In genomic region chr6:63571382-63571882, GRCh38 we compare ENCODE assay signal across 8 cellular contexts.
A peak's percentile ranks its signal among the peaks of the same experiment; 100 is the strongest.
DNase-seq lines count a peak whose midpoint lies in the region; ATAC-seq and TF ChIP-seq lines count a peak whose summit lies in the region.

No MANE protein-coding gene starts in this region.

- no peak for TF ChIP-seq CTCF in fibroblast of pulmonary artery (IDR thresholded peaks at IDR 0.05; ENCODE audit: low read length, missing control alignments)

- ATAC-seq in HG02588 (IDR thresholded peaks at IDR 0.05; ENCODE audit: unreplicated experiment), result no peak

- peak; percentile 69 for DNase-seq in DMS153 treated with DMSO at 0.1 percent for 48 hours (lab: John Stamatoyannopoulos, UW; ENCODE audit: unreplicated experiment)
- DNase-seq in DMS153 (lab: John Stamatoyannopoulos, UW), result no peak
- DNase-seq in SKM-1 (lab: John Stamatoyannopoulos, UW; ENCODE audit: unreplicated experiment), result peak; percentile 74
- no peak for DNase-seq in fibroblast of pulmonary artery (ENCODE audit: low read depth)
- no peak for DNase-seq in skeletal muscle cell (ENCODE audit: low read depth)
- no peak for DNase-seq in iPS-NIHi7 (ENCODE audit: extremely low spot score)
- no peak for DNase-seq in NCI-H526 (lab: John Stamatoyannopoulos, UW)

- peak overlapping the region; percentile 72 for H3K4me3 ChIP-seq in fibroblast of pulmonary artery (replicated peaks; ENCODE audit: low read depth, low read length)
- peak overlapping the region; percentile 88 for H3K4me3 ChIP-seq in skeletal muscle cell (ENCODE audit: low read depth, low read length)

Comparison
In these comparisons a context has a peak if more than half of its experiments do, and no peak if none do; other contexts are left out.
1. DNase-seq: peak in DMS153 treated with DMSO at 0.1 percent for 48 hours (single experiment) and SKM-1 (single experiment); none in DMS153 (single experiment), fibroblast of pulmonary artery (single experiment), skeletal muscle cell (single experiment), iPS-NIHi7 (single experiment) and NCI-H526 (0 of 2).